In the genomic region with DNA sequence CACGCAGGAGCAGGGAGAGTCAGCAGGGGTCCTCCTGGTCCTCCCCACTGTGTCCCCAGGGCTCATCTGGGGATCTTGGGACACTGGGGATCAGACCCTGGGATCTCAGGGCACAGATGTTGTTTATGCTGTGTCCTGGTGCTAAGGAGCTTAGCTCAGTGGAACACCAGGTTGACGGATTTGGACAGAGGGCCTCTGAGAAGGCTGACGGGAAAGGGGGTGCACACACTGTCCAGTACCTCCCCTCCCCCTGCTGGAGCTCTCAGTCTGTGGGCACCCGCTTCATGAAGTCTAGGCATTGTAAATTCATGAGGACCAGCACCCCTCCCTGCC, we compare ENCODE assay signal across 20 cellular contexts. TPM values are rescaled to one million over a fixed set of nuclear protein-coding genes. Genes with fewer than 3 reads are reported as not detected.
A peak's percentile ranks its signal among the peaks of the same experiment; 100 is the strongest.
DNase-seq lines count a peak whose midpoint lies in the region; ATAC-seq and TF ChIP-seq lines count a peak whose summit lies in the region.
"Had no signal": no experiment of that assay in that cellular context is flagged by ENCODE, and none has a peak within 500 bp of the region (broad histone marks: within the 10 kb centered on the region; RNA-seq: fewer than 3 reads in every experiment).

No MANE protein-coding gene starts in this region.

- no peak overlapping the region for H3T11ph ChIP-seq in H9 (ENCODE audit: low read length)

- H3K56ac ChIP-seq in H9 (ENCODE audit: insufficient read length, low read depth, low read length), result no peak overlapping the region

- peaks cover 15 to 30% of the 10 kb centered on the region in 2 experiments for H3K4me1 Mint-ChIP-seq in H9
- H3K4me1 Mint-ChIP-seq in T-helper 17 cell, result peaks cover 1% of the 10 kb centered on the region
- H3K4me1 Mint-ChIP-seq in endodermal cell, result peaks cover 30% of the 10 kb centered on the region
- H3K4me1 Mint-ChIP-seq in activated CD4-positive, alpha-beta memory T cell treated with anti-CD3 and anti-CD28 coated beads for 36 hours (ENCODE audit: low read depth), result peaks cover 4% of the 10 kb centered on the region
- peaks cover 0 to 1% of the 10 kb centered on the region in 2 donors for H3K4me1 Mint-ChIP-seq in natural killer cell

- H3K4ac ChIP-seq in H9 (ENCODE audit: low read depth, low read length), result no peak overlapping the region

- H3K27ac ChIP-seq in H9 (ENCODE audit: insufficient read length, low read depth, low read length), result no peak overlapping the region
- no peak overlapping the region for H3K27ac ChIP-seq in endodermal cell (ENCODE audit: low read depth, low read length)
- no peak overlapping the region for H3K27ac ChIP-seq in osteoblast (ENCODE audit: low read depth, low read length)
- H3K27ac ChIP-seq: Peyer's patch had no signal

- no peak overlapping the region for H3K4me3 Mint-ChIP-seq in H9
- no peak overlapping the region for H3K4me3 Mint-ChIP-seq in T-helper 17 cell
- H3K4me3 Mint-ChIP-seq in endodermal cell, result no peak overlapping the region
- no peak overlapping the region for H3K4me3 Mint-ChIP-seq in activated CD4-positive, alpha-beta memory T cell treated with anti-CD3 and anti-CD28 coated beads for 36 hours
- H3K4me3 Mint-ChIP-seq in natural killer cell, result no peak overlapping the region

- H2BK12ac ChIP-seq in H9 (ENCODE audit: insufficient read length, low read depth, low read length), result no peak overlapping the region

- H2AFZ ChIP-seq in H9 (ENCODE audit: low read length) (no peak overlapping the region), osteoblast (ENCODE audit: low read length) (no peak overlapping the region)

- H3K18ac ChIP-seq in H9 (ENCODE audit: insufficient read length, low read depth, low read length), result peak overlapping the region; percentile 56

- no peak overlapping the region for H2AK5ac ChIP-seq in H9 (ENCODE audit: insufficient read length, low read length)

- H3K9me3 ChIP-seq in H9 (ENCODE audit: control insufficient read depth, low read depth, low read length), result no peaks in the 10 kb centered on the region
- no peaks in the 10 kb centered on the region for H3K9me3 ChIP-seq in T-helper 17 cell (ENCODE audit: control insufficient read depth, low read length, poor library complexity, severe bottlenecking)
- no peaks in the 10 kb centered on the region for H3K9me3 ChIP-seq in endodermal cell (ENCODE audit: control insufficient read depth, low read length)
- no peaks in the 10 kb centered on the region for H3K9me3 ChIP-seq in osteoblast (ENCODE audit: low read depth, low read length)
- H3K9me3 ChIP-seq: BE2C, Peyer's patch had no signal

- no peak overlapping the region for H4K91ac ChIP-seq in H9 (ENCODE audit: insufficient read length, low read depth, low read length)

- intact Hi-C loops in activated CD4-positive, alpha-beta memory T cell treated with anti-CD3 and anti-CD28 coated beads for 36 hours (cut with micrococcal nuclease), result no loop called here
- intact Hi-C loops in natural killer cell (cut with micrococcal nuclease), result no loop called here

- H3K27me3 ChIP-seq in H9 (ENCODE audit: insufficient read depth, low read length) (no peaks in the 10 kb centered on the region), endodermal cell (ENCODE audit: control insufficient read depth, insufficient read depth, low read length, poor library complexity, severe bottlenecking) (no peaks in the 10 kb centered on the region), osteoblast (ENCODE audit: insufficient read depth, low read length) (peaks cover 11% of the 10 kb centered on the region)
- H3K27me3 ChIP-seq: BE2C, Peyer's patch had no signal

- H3K36me3 Mint-ChIP-seq in H9 (ENCODE audit: insufficient read depth in 1 of 3, low read depth in 3 of 3) (no peaks in the 10 kb centered on the region; a peak in 1 of 7 replicates), T-helper 17 cell (ENCODE audit: low read depth) (no peaks in the 10 kb centered on the region), endodermal cell (ENCODE audit: low read depth) (no peaks in the 10 kb centered on the region), natural killer cell (no peaks in the 10 kb centered on the region)
- H3K36me3 Mint-ChIP-seq in activated CD4-positive, alpha-beta memory T cell treated with anti-CD3 and anti-CD28 coated beads for 36 hours, result no peaks in the 10 kb centered on the region

- no peak for DNase-seq in H9
- DNase-seq in T-helper 17 cell, result no peak
- DNase-seq in endodermal cell, result no peak
- peak; percentile 53 for DNase-seq in osteoblast (ENCODE audit: insufficient read length, low spot score, missing footprints)
- no peak for DNase-seq in activated CD4-positive, alpha-beta memory T cell treated with anti-CD3 and anti-CD28 coated beads for 36 hours
- no peak for DNase-seq in natural killer cell
- no peak for DNase-seq in activated naive CD4-positive, alpha-beta T cell treated with anti-CD3 and anti-CD28 coated beads, Interleukin-2, amount 50 U/mL, for 16 hours
- DNase-seq: BE2C, DMS79 treated with DMSO at 0.1 percent for 48 hours, GOT3, Karpas-422, NCI-H187 treated with DMSO at 0.1 percent for 48 hours, NCI-H2107, NCI-H748 treated with DMSO at 0.1 percent for 48 hours, Peyer's patch had no signal

- H3K36me3 ChIP-seq in endodermal cell (ENCODE audit: control insufficient read depth, insufficient read depth, low read length) (no peaks in the 10 kb centered on the region), osteoblast (ENCODE audit: insufficient read depth, low read length) (no peaks in the 10 kb centered on the region)
- H3K36me3 ChIP-seq: BE2C, Peyer's patch had no signal

- H3K79me1 ChIP-seq in H9 (ENCODE audit: insufficient read depth, low read depth, low read length, poor library complexity, severe bottlenecking), result no peaks in the 10 kb centered on the region

- no peaks in the 10 kb centered on the region for H3K9me3 Mint-ChIP-seq in H9
- H3K9me3 Mint-ChIP-seq in endodermal cell, result no peaks in the 10 kb centered on the region
- no peaks in the 10 kb centered on the region for H3K9me3 Mint-ChIP-seq in activated CD4-positive, alpha-beta memory T cell treated with anti-CD3 and anti-CD28 coated beads for 36 hours
- H3K9me3 Mint-ChIP-seq in natural killer cell, result no peaks in the 10 kb centered on the region

- no peak overlapping the region for H2BK15ac ChIP-seq in H9 (ENCODE audit: low read depth, low read length)

- H3K9ac ChIP-seq in H9 (ENCODE audit: extremely low read depth, insufficient read length, low read length) (no peak overlapping the region), endodermal cell (ENCODE audit: extremely low read depth, low read length, poor library complexity, severe bottlenecking) (peak overlapping the region; percentile 41)

- H3K4me2 ChIP-seq in H9 (ENCODE audit: insufficient read depth, insufficient read length, low read length) (no peak overlapping the region), osteoblast (ENCODE audit: insufficient read depth, low read length) (no peak overlapping the region)

- no peaks in the 10 kb centered on the region; the same call in none of the 2 replicates for H3K27me3 Mint-ChIP-seq in H9 (ENCODE audit: low read depth)
- H3K27me3 Mint-ChIP-seq in T-helper 17 cell, result no peaks in the 10 kb centered on the region
- no peaks in the 10 kb centered on the region for H3K27me3 Mint-ChIP-seq in endodermal cell (ENCODE audit: insufficient read depth)
- no peaks in the 10 kb centered on the region for H3K27me3 Mint-ChIP-seq in activated CD4-positive, alpha-beta memory T cell treated with anti-CD3 and anti-CD28 coated beads for 36 hours
- no peaks in the 10 kb centered on the region for H3K27me3 Mint-ChIP-seq in natural killer cell (ENCODE audit: low read depth in 2 of 2)

- H3K23me2 ChIP-seq in H9 (ENCODE audit: insufficient read length, low read depth, low read length, poor library complexity, severe bottlenecking), result no peaks in the 10 kb centered on the region

- no peak overlapping the region for H2BK20ac ChIP-seq in H9 (ENCODE audit: low read depth, low read length, poor library complexity, severe bottlenecking)

- H4K20me1 ChIP-seq in H9 (ENCODE audit: control insufficient read depth, insufficient read depth, insufficient read length), result no peaks in the 10 kb centered on the region
- no peaks in the 10 kb centered on the region for H4K20me1 ChIP-seq in osteoblast (ENCODE audit: insufficient read depth, low read length)

- WGBS in H9 (ENCODE audit: extremely low coverage, insufficient read length, low lambda C conversion rate), result no CpG with 5 or more reads among the region's 4 CpGs
- 82 to 83% methylated on average over 2 to 4 of the region's 4 CpGs for WGBS in endodermal cell (ENCODE audit: insufficient coverage in 1 of 2, insufficient read length in 1 of 2), 2 experiments

- H3K79me2 ChIP-seq in H9 (ENCODE audit: insufficient read depth, low read length) (no peaks in the 10 kb centered on the region), osteoblast (ENCODE audit: insufficient read depth, low read length) (no peaks in the 10 kb centered on the region)

- H3K14ac ChIP-seq in H9 (ENCODE audit: insufficient read depth, low read length), result peak overlapping the region; percentile 59

- H2BK120ac ChIP-seq in H9 (ENCODE audit: low read depth, low read length, poor library complexity, severe bottlenecking), result no peak overlapping the region

- CTCF ChIA-PET in activated CD4-positive, alpha-beta memory T cell treated with anti-CD3 and anti-CD28 coated beads for 36 hours (lab: Charles Lee), result interaction anchor here (1.5 kb wide), 1 partner anchor 11 kb away, joined by 5 read pairs; no protein-coding TSS in a partner anchor

- H3K4me3 ChIP-seq in endodermal cell (ENCODE audit: low read length) (no peak overlapping the region), osteoblast (ENCODE audit: insufficient read depth, low read length) (no peak overlapping the region)
- H3K4me3 ChIP-seq: GM12878, Peyer's patch had no signal

- no peak overlapping the region for H4K5ac ChIP-seq in H9 (ENCODE audit: insufficient read length, low read depth, low read length)

- POLR2A ChIA-PET in activated CD4-positive, alpha-beta memory T cell treated with anti-CD3 and anti-CD28 coated beads for 36 hours (lab: Charles Lee), result no interaction called here

- H3K23ac ChIP-seq in H9 (ENCODE audit: insufficient read length, low read depth, low read length), result no peak overlapping the region

- no peak overlapping the region for H4K8ac ChIP-seq in H9 (replicated peaks; ENCODE audit: insufficient read length, low read depth, low read length)

- H3K4me1 ChIP-seq in H9 (ENCODE audit: insufficient read depth, low read length), result peaks cover 2% of the 10 kb centered on the region; the same call in 1 of the 2 replicates
- H3K4me1 ChIP-seq in endodermal cell (ENCODE audit: control insufficient read depth, insufficient read depth, low read length), result peaks cover 25% of the 10 kb centered on the region
- no peaks in the 10 kb centered on the region for H3K4me1 ChIP-seq in osteoblast (ENCODE audit: insufficient read depth, low read length)
- H3K4me1 ChIP-seq: Peyer's patch had no signal

- H3K27ac Mint-ChIP-seq in H9 (peak overlapping the region in 1 of 3 experiments; percentile 92; a peak in 1 of 7 replicates), T-helper 17 cell (peak overlapping the region; percentile 21), endodermal cell (peak overlapping the region; percentile 95), natural killer cell (no peak overlapping the region)
- H3K27ac Mint-ChIP-seq in activated CD4-positive, alpha-beta memory T cell treated with anti-CD3 and anti-CD28 coated beads for 36 hours, result no peak overlapping the region

- ATAC-seq in T-helper 17 cell (no peak), natural killer cell (no peak)
- ATAC-seq: GM12878 had no signal

- TF ChIP-seq CTCF in H9 (conservative IDR thresholded peaks at IDR 0.05) (no peak), endodermal cell (conservative IDR thresholded peaks at IDR 0.05) (no peak), osteoblast (IDR thresholded peaks at IDR 0.05; ENCODE audit: extremely low read depth, low read depth, low read length) (no peak), natural killer cell (IDR thresholded peaks at IDR 0.05) (no peak)

- H2BK5ac ChIP-seq in H9 (ENCODE audit: insufficient read length, low read length), result no peak overlapping the region

RNA-seq across cellular contexts. Expression of gene SEMA3F, which starts 21.9 kb away (rescaled TPM):
- 11.9 and 14.3 TPM in 2 replicates for total RNA-seq in H9 (2021)
- total RNA-seq in T-helper 17 cell, result under 1 TPM in 1 of 2 donors, not detected in 1; 0.18 TPM
- total RNA-seq in endodermal cell, result 10 to 100 TPM; 44.8 to 63.2 TPM
- 32.1 TPM for polyA plus RNA-seq in endodermal cell (2013, experiment 1 of 2)
- polyA plus RNA-seq in endodermal cell (2013, experiment 2 of 2), result 33.4 TPM
- total RNA-seq in osteoblast, result 5.1 and 16.5 TPM in 2 replicates
- total RNA-seq in activated CD4-positive, alpha-beta memory T cell treated with anti-CD3 and anti-CD28 coated beads for 36 hours, result under 1 TPM; 0.17 to 0.19 TPM
- total RNA-seq in natural killer cell, result 1 to 10 TPM in 1 of 3 donors, under 1 TPM in 2; 0.16 to 1.1 (median 0.78) TPM

RNA-seq across cellular contexts. Expression of gene RBM5, which starts 44.5 kb away (rescaled TPM):
- total RNA-seq in H9 (2021) (110 and 123 TPM in 2 replicates), T-helper 17 cell (100 to 1,000 TPM; 292 to 353 TPM), endodermal cell (100 to 1,000 TPM; 153 to 166 TPM), osteoblast (148 and 150 TPM in 2 replicates), natural killer cell (100 to 1,000 TPM; 359 to 473 (median 401) TPM)
- 243 TPM for polyA plus RNA-seq in endodermal cell (2013, experiment 1 of 2)
- 213 TPM for polyA plus RNA-seq in endodermal cell (2013, experiment 2 of 2)
- 100 to 1,000 TPM in 1 of 2 experiments, 10 to 100 TPM in 1; 95.2 to 107 TPM for total RNA-seq in activated CD4-positive, alpha-beta memory T cell treated with anti-CD3 and anti-CD28 coated beads for 36 hours

RNA-seq across cellular contexts. Expression of gene GNAT1, which starts 58.2 kb away (rescaled TPM):
- total RNA-seq in H9 (2021) (0.18 TPM in 1 of 2 replicates, not detected in the other), T-helper 17 cell (under 1 TPM in 1 of 2 donors, not detected in 1; 0.10 TPM), endodermal cell (1 to 10 TPM in 1 of 2 donors, under 1 TPM in 1; 0.42 to 1.2 TPM), osteoblast (not detected in 2 replicates), natural killer cell (not detected)
- polyA plus RNA-seq in endodermal cell (2013, experiment 1 of 2), result 0.11 TPM
- 0.12 TPM for polyA plus RNA-seq in endodermal cell (2013, experiment 2 of 2)
- total RNA-seq in activated CD4-positive, alpha-beta memory T cell treated with anti-CD3 and anti-CD28 coated beads for 36 hours, result not detected
- total RNA-seq: A673, GM12878, M059J, NCI-H460, OCI-LY7, Peyer's patch had no signal
- polyA plus RNA-seq: GM12878 had no signal

Comparison
In these comparisons a context has a peak if more than half of its experiments do, and no peak if none do; other contexts are left out.
1. H3K27ac Mint-ChIP-seq: peak in T-helper 17 cell (single experiment) and endodermal cell (single experiment); none in activated CD4-positive, alpha-beta memory T cell treated with anti-CD3 and anti-CD28 coated beads for 36 hours (single experiment) and natural killer cell (0 of 2).